8 cellular contexts compared by ENCODE assay signal in the genomic region with DNA sequence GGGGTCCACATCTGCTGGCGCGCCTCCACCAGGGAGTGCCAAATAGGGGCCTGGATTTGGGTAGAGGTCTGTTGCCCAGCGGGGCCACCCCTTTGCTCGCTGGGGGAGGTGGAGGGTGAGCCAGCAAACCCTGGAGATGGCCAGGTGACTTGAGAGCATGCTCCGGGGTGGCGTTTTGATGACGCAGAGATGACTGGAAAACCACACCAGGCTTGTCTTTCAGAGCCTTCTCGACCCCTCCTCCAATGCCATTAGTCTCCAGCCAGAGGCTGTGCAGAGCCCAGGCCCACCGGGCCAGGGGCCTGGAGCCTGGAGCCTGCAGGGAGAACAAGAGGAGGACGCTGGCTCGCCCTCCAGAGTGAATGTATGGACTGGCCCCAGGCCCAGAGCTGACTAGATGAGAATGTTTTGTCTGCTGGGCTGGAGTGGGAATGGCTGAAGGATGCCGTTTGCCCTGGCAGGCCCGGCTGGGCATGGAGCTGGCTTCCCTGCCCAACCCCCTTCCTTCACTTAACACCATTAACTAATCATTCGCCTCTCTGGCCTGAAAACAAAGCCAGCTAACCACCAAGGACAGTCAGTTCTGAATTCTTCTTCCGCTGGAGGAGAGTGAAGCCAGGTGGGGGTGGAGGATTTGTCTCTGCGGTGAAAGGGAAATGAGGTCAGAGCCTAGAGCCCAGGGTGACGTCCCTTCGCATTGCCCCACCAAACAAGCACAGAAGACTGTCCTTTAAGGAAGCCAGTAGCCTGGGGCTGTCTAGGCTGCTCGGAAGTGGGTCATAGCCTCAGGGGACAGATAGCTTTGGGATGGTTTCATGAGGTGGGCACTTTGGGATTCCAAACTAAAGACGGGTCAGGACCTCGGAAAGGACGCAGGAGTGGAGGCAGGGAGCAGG. TPM values are rescaled to one million over a fixed set of nuclear protein-coding genes. Genes with fewer than 3 reads are reported as not detected.
DNase-seq lines count a peak whose midpoint lies in the region; ATAC-seq, FAIRE-seq and TF ChIP-seq lines count a peak whose summit lies in the region.

No MANE protein-coding gene starts in this region.

- TF ChIP-seq CTCF in CD8-positive, alpha-beta T cell (IDR thresholded peaks at IDR 0.05) = no peak

- POLR2A ChIA-PET in CD8-positive, alpha-beta T cell (lab: Charles Lee) = no interaction called here
- POLR2A ChIA-PET in activated naive CD8-positive, alpha-beta T cell treated with anti-CD3 and anti-CD28 coated beads, Interleukin-2, amount 10 ng/mL, durations not matched to agents 7 days and 5 days (lab: Charles Lee) = interaction anchor here (0.5 to 4.8 kb wide), 5 partner anchors 12 to 251 kb away, joined by 3 to 23 read pairs (median 3); partner anchors contain the start of genes CBL, HINFP and VPS11

- CTCF ChIA-PET in CD8-positive, alpha-beta T cell (lab: Charles Lee) = interaction anchor here (1.1 to 1.3 kb wide), 2 partner anchors 10 to 19 kb away, joined by 3 read pairs; no protein-coding TSS in a partner anchor

- H3K27ac ChIP-seq in CD8-positive, alpha-beta T cell (ENCODE audit: low read depth, low read length) = no peak overlapping the region
- peak overlapping the region; percentile 95 for H3K27ac ChIP-seq in temporal lobe (ENCODE audit: low read depth, low read length)

- peak overlapping the region; percentile 64 for H3K27ac Mint-ChIP-seq in CD8-positive, alpha-beta T cell
- H3K27ac Mint-ChIP-seq in activated naive CD8-positive, alpha-beta T cell treated with anti-CD3 and anti-CD28 coated beads, Interleukin-2, amount 10 ng/mL, durations not matched to agents 7 days and 5 days = peak overlapping the region; percentile 67

- H3K27me3 ChIP-seq in CD8-positive, alpha-beta T cell (ENCODE audit: insufficient read depth, low read length) = peaks cover 12% of the 10 kb centered on the region

- no peaks in the 10 kb centered on the region for H3K9me3 ChIP-seq in CD8-positive, alpha-beta T cell (ENCODE audit: low read length)

- peak; percentile 9 for FAIRE-seq in HTR-8/SVneo (lab: Jason Lieb, UNC)

- H3K36me3 ChIP-seq in CD8-positive, alpha-beta T cell (ENCODE audit: insufficient read depth, low read length) = no peaks in the 10 kb centered on the region

- H3K9me3 Mint-ChIP-seq in CD8-positive, alpha-beta T cell = no peaks in the 10 kb centered on the region
- no peaks in the 10 kb centered on the region for H3K9me3 Mint-ChIP-seq in activated naive CD8-positive, alpha-beta T cell treated with anti-CD3 and anti-CD28 coated beads, Interleukin-2, amount 10 ng/mL, durations not matched to agents 7 days and 5 days

- peaks cover 7% of the 10 kb centered on the region for H3K27me3 Mint-ChIP-seq in CD8-positive, alpha-beta T cell (ENCODE audit: low read depth)
- H3K27me3 Mint-ChIP-seq in activated naive CD8-positive, alpha-beta T cell treated with anti-CD3 and anti-CD28 coated beads, Interleukin-2, amount 10 ng/mL, durations not matched to agents 7 days and 5 days = peaks cover 21% of the 10 kb centered on the region

- H3K4me1 ChIP-seq in CD8-positive, alpha-beta T cell (ENCODE audit: insufficient read depth, low read length) = peaks cover 36% of the 10 kb centered on the region

- H3K4me3 ChIP-seq in CD8-positive, alpha-beta T cell (ENCODE audit: low read depth, low read length) = no peak overlapping the region

- intact Hi-C loops in CD8-positive, alpha-beta T cell (cut with DNase I, micrococcal nuclease) = no loop called here

- H3K4me1 Mint-ChIP-seq in CD8-positive, alpha-beta T cell (ENCODE audit: low read depth) = peaks cover 39% of the 10 kb centered on the region
- peaks cover 21% of the 10 kb centered on the region for H3K4me1 Mint-ChIP-seq in activated naive CD8-positive, alpha-beta T cell treated with anti-CD3 and anti-CD28 coated beads, Interleukin-2, amount 10 ng/mL, durations not matched to agents 7 days and 5 days

- H3K36me3 Mint-ChIP-seq in CD8-positive, alpha-beta T cell = no peaks in the 10 kb centered on the region
- H3K36me3 Mint-ChIP-seq in activated naive CD8-positive, alpha-beta T cell treated with anti-CD3 and anti-CD28 coated beads, Interleukin-2, amount 10 ng/mL, durations not matched to agents 7 days and 5 days = no peaks in the 10 kb centered on the region

- peak overlapping the region; percentile 44 for H3K4me3 Mint-ChIP-seq in CD8-positive, alpha-beta T cell
- H3K4me3 Mint-ChIP-seq in activated naive CD8-positive, alpha-beta T cell treated with anti-CD3 and anti-CD28 coated beads, Interleukin-2, amount 10 ng/mL, durations not matched to agents 7 days and 5 days = peak overlapping the region; percentile 72

- peak; percentile 22 for ATAC-seq in CD8-positive, alpha-beta T cell
- ATAC-seq in activated naive CD8-positive, alpha-beta T cell treated with anti-CD3 and anti-CD28 coated beads, Interleukin-2, amount 10 ng/mL, durations not matched to agents 7 days and 5 days (ENCODE audit: low read depth) = peak; percentile 13
- ATAC-seq in HG02642 (IDR thresholded peaks at IDR 0.05; ENCODE audit: poor library complexity, unreplicated experiment) (no peak), GM19452 (IDR thresholded peaks at IDR 0.05; ENCODE audit: unreplicated experiment) (no peak)

- peak in 1 of 7 experiments; percentile 44 for DNase-seq in CD8-positive, alpha-beta T cell
- DNase-seq in HTR-8/SVneo (ENCODE audit: insufficient read length, low spot score) (peak; percentile 58), islet precursor cell (peak; percentile 96), T-helper 9 cell (no peak)
- no peak for DNase-seq in activated naive CD8-positive, alpha-beta T cell treated with anti-CD3 and anti-CD28 coated beads, Interleukin-2, amount 10 ng/mL, durations not matched to agents 7 days and 5 days

RNA-seq across cellular contexts. Expression of gene MCAM, which starts 1.6 kb away (rescaled TPM):
- 10 to 100 TPM; 16.1 to 18.3 TPM for total RNA-seq in CD8-positive, alpha-beta T cell
- total RNA-seq in activated naive CD8-positive, alpha-beta T cell treated with anti-CD3 and anti-CD28 coated beads, Interleukin-2, amount 10 ng/mL, durations not matched to agents 7 days and 5 days = 1 to 10 TPM; 2.4 to 2.9 TPM
- total RNA-seq in temporal lobe = 11.3 TPM

RNA-seq across cellular contexts. Expression of gene RNF26, which starts 15.8 kb away (rescaled TPM):
- total RNA-seq in CD8-positive, alpha-beta T cell = 10 to 100 TPM; 20.9 TPM
- 10 to 100 TPM; 32.2 to 32.9 TPM for total RNA-seq in activated naive CD8-positive, alpha-beta T cell treated with anti-CD3 and anti-CD28 coated beads, Interleukin-2, amount 10 ng/mL, durations not matched to agents 7 days and 5 days
- total RNA-seq in temporal lobe = 4.7 TPM

RNA-seq across cellular contexts. Expression of gene C1QTNF5, which starts 22.2 kb away (rescaled TPM):
- total RNA-seq in CD8-positive, alpha-beta T cell = not detected
- total RNA-seq in activated naive CD8-positive, alpha-beta T cell treated with anti-CD3 and anti-CD28 coated beads, Interleukin-2, amount 10 ng/mL, durations not matched to agents 7 days and 5 days = not detected
- total RNA-seq in temporal lobe = 3.0 TPM

RNA-seq across cellular contexts. Expression of gene MFRP, which starts 28.0 kb away (rescaled TPM):
- total RNA-seq in CD8-positive, alpha-beta T cell = not detected
- not detected for total RNA-seq in activated naive CD8-positive, alpha-beta T cell treated with anti-CD3 and anti-CD28 coated beads, Interleukin-2, amount 10 ng/mL, durations not matched to agents 7 days and 5 days
- not detected for total RNA-seq in temporal lobe

Comparison
In these comparisons a context has a peak if more than half of its experiments do, and no peak if none do; other contexts are left out.
1. ATAC-seq: peak in CD8-positive, alpha-beta T cell (single experiment) and activated naive CD8-positive, alpha-beta T cell treated with anti-CD3 and anti-CD28 coated beads, Interleukin-2, amount 10 ng/mL, durations not matched to agents 7 days and 5 days (single experiment); none in HG02642 (single experiment) and GM19452 (single experiment).
2. DNase-seq: peak in HTR-8/SVneo (single experiment) and islet precursor cell (single experiment); none in activated naive CD8-positive, alpha-beta T cell treated with anti-CD3 and anti-CD28 coated beads, Interleukin-2, amount 10 ng/mL, durations not matched to agents 7 days and 5 days (single experiment) and T-helper 9 cell (single experiment).